ENCODE assay signal across 9 cellular contexts in the genomic region with DNA sequence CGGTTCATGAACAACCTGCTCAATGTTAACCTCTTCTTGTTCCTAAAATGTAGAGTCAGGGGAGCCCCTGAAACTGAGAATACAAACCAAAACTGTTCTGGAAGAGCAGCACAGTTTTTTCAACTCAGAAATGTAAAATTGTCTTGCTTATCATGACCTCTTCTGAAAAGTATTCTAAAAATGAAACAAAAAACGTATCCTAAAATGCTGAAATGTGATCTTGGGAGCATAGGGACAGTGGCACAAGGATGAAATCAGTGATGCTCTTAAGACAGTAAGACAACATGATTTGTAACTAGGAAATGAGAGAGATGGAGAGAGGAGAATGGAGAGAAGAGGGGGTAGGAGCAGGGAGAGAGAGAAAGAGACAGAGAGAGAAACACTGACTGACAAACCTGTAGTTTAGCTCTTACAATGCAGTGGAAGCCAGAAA. TPM values are rescaled to one million over a fixed set of nuclear protein-coding genes. Genes with fewer than 3 reads are reported as not detected.
DNase-seq lines count a peak whose midpoint lies in the region; ATAC-seq and TF ChIP-seq lines count a peak whose summit lies in the region.
"Had no signal": no experiment of that assay in that cellular context is flagged by ENCODE, and none has a peak within 500 bp of the region (broad histone marks: within the 10 kb centered on the region; RNA-seq: fewer than 3 reads in every experiment).

No MANE protein-coding gene starts in this region.

- CTCF ChIA-PET in CD8-positive, alpha-beta memory T cell (lab: Charles Lee), result no interaction called here

- no peaks in the 10 kb centered on the region for H3K4me1 ChIP-seq in CD8-positive, alpha-beta memory T cell (ENCODE audit: insufficient read depth, low read length)
- H3K4me1 ChIP-seq in OCI-LY3 (ENCODE audit: low read length) (peaks cover 31% of the 10 kb centered on the region), right lobe of liver (peaks cover 0 to 83% (median 20%) of the 10 kb centered on the region in 4 donors), mucosa of descending colon (ENCODE audit: low read depth) (peaks cover 14% of the 10 kb centered on the region)

- peaks cover 10% of the 10 kb centered on the region for H3K79me2 ChIP-seq in OCI-LY3 (ENCODE audit: low read length)

- H3K27me3 ChIP-seq in CD8-positive, alpha-beta memory T cell (ENCODE audit: insufficient read depth, low read length, poor library complexity, severe bottlenecking), result no peaks in the 10 kb centered on the region
- H3K27me3 ChIP-seq in OCI-LY3 (ENCODE audit: low read depth, low read length) (no peaks in the 10 kb centered on the region), right lobe of liver (no peaks in the 10 kb centered on the region)

- H3K27me3 Mint-ChIP-seq in CD8-positive, alpha-beta memory T cell, result no peaks in the 10 kb centered on the region
- H3K27me3 Mint-ChIP-seq: activated naive CD8-positive, alpha-beta T cell treated with anti-CD3 and anti-CD28 coated beads, Interleukin-2, amount 10 ng/mL, durations not matched to agents 7 days and 5 days had no signal

- H3K4me3 Mint-ChIP-seq in CD8-positive, alpha-beta memory T cell, result peak overlapping the region in 3 of 7 donors; percentile 1 to 17 (median 3)
- H3K4me3 Mint-ChIP-seq: activated naive CD8-positive, alpha-beta T cell treated with anti-CD3 and anti-CD28 coated beads, Interleukin-2, amount 10 ng/mL, durations not matched to agents 7 days and 5 days had no signal

- H3K4me3 ChIP-seq in CD8-positive, alpha-beta memory T cell (ENCODE audit: low read length), result no peak overlapping the region
- H3K4me3 ChIP-seq in OCI-LY3 (ENCODE audit: low read length) (peak overlapping the region; percentile 26; the same call in 1 of the 2 replicates), right lobe of liver (peak overlapping the region in 2 of 3 donors; percentile 27 to 31), mucosa of descending colon (no peak overlapping the region)

- H3K4me1 Mint-ChIP-seq in CD8-positive, alpha-beta memory T cell, result peaks cover 45 to 78% (median 73%) of the 10 kb centered on the region in 3 donors

- no peaks in the 10 kb centered on the region for H3K9me3 ChIP-seq in CD8-positive, alpha-beta memory T cell (ENCODE audit: low read length)
- H3K9me3 ChIP-seq in OCI-LY3 (ENCODE audit: insufficient read depth, low read length) (no peaks in the 10 kb centered on the region), right lobe of liver (no peaks in the 10 kb centered on the region), mucosa of descending colon (no peaks in the 10 kb centered on the region)

- no peak for DNase-seq in CD8-positive, alpha-beta memory T cell
- DNase-seq in right lobe of liver (no peak), CD1c-positive myeloid dendritic cell (ENCODE audit: extremely low spot score) (no peak), NCI-H1092 (lab: John Stamatoyannopoulos, UW) (no peak), GM20000 (ENCODE audit: low spot score) (no peak), mucosa of descending colon (no peak)
- DNase-seq: activated naive CD8-positive, alpha-beta T cell treated with anti-CD3 and anti-CD28 coated beads, Interleukin-2, amount 10 ng/mL, durations not matched to agents 7 days and 5 days had no signal

- POLR2A ChIA-PET in CD8-positive, alpha-beta memory T cell (lab: Charles Lee), result no interaction called here

- no peak overlapping the region for H3K9ac ChIP-seq in OCI-LY3 (ENCODE audit: low read length)

- H3K27ac ChIP-seq in CD8-positive, alpha-beta memory T cell (ENCODE audit: low read depth, low read length), result no peak overlapping the region
- H3K27ac ChIP-seq in OCI-LY3 (ENCODE audit: low read length), result no peak overlapping the region
- H3K27ac ChIP-seq in right lobe of liver, result peak overlapping the region; percentile 26 to 72 (median 66)

- intact Hi-C loops in right lobe of liver (cut with DNase I), result no loop called here
- intact Hi-C loops in mucosa of descending colon (cut with DNase I, micrococcal nuclease), result no loop called here

- WGBS in right lobe of liver (ENCODE audit: insufficient coverage, low coverage, low lambda C conversion rate, missing lambda C conversion rate), result 11% methylated on average over 2 of the region's 2 CpGs

- H4K20me1 ChIP-seq in OCI-LY3 (ENCODE audit: insufficient read depth, low read length), result no peaks in the 10 kb centered on the region

- ATAC-seq in GM21381 (IDR thresholded peaks at IDR 0.05; ENCODE audit: unreplicated experiment) (peak; percentile 37), right lobe of liver (peak in 1 of 4 donors; percentile 2), mucosa of descending colon (no peak)

- TF ChIP-seq CTCF in OCI-LY3 (IDR thresholded peaks at IDR 0.05; ENCODE audit: low read depth, low read length), result no peak
- no peak for TF ChIP-seq CTCF in right lobe of liver (IDR thresholded peaks at IDR 0.05)
- TF ChIP-seq CTCF in GM20000 (IDR thresholded peaks at IDR 0.05; ENCODE audit: extremely low read depth, missing control alignments), result no peak
- no peak for TF ChIP-seq CTCF in mucosa of descending colon (IDR thresholded peaks at IDR 0.05)

- H3K4me2 ChIP-seq in OCI-LY3 (ENCODE audit: low read length), result peak overlapping the region; percentile 44

- H3K27ac Mint-ChIP-seq in CD8-positive, alpha-beta memory T cell, result peak overlapping the region in 5 of 8 donors; percentile 8 to 86 (median 83)
- H3K27ac Mint-ChIP-seq: activated naive CD8-positive, alpha-beta T cell treated with anti-CD3 and anti-CD28 coated beads, Interleukin-2, amount 10 ng/mL, durations not matched to agents 7 days and 5 days had no signal

- TF ChIP-seq POLR2A in right lobe of liver (IDR thresholded peaks at IDR 0.05), result no peak

- no peak overlapping the region for H2AFZ ChIP-seq in OCI-LY3 (ENCODE audit: low read depth, low read length)

- no peaks in the 10 kb centered on the region for H3K9me3 Mint-ChIP-seq in CD8-positive, alpha-beta memory T cell
- H3K9me3 Mint-ChIP-seq: activated naive CD8-positive, alpha-beta T cell treated with anti-CD3 and anti-CD28 coated beads, Interleukin-2, amount 10 ng/mL, durations not matched to agents 7 days and 5 days had no signal

- H3K36me3 Mint-ChIP-seq in CD8-positive, alpha-beta memory T cell, result peaks cover 4 to 54% (median 25%) of the 10 kb centered on the region in 3 donors

- H3K36me3 ChIP-seq in CD8-positive, alpha-beta memory T cell (ENCODE audit: insufficient read depth, low read length), result no peaks in the 10 kb centered on the region
- H3K36me3 ChIP-seq in OCI-LY3 (replicated peaks; ENCODE audit: low read depth, low read length) (peaks cover 14% of the 10 kb centered on the region), right lobe of liver (no peaks in the 10 kb centered on the region), mucosa of descending colon (ENCODE audit: low read depth) (no peaks in the 10 kb centered on the region)

RNA-seq across cellular contexts. Expression of a gene that starts 27.5 kb away (rescaled TPM):
- total RNA-seq in CD8-positive, alpha-beta memory T cell, result 10 to 100 TPM; 54.7 to 62.5 TPM
- 38.3 TPM for polyA plus RNA-seq in CD8-positive, alpha-beta memory T cell
- total RNA-seq in right lobe of liver (10 to 100 TPM; 11.4 to 71.8 (median 23.0) TPM), mucosa of descending colon (10 to 100 TPM; 28.9 to 54.0 (median 49.6) TPM)

Comparison
In these comparisons a context has a peak if more than half of its experiments do, and no peak if none do; other contexts are left out.
1. H3K27ac ChIP-seq: peak in right lobe of liver (3 of 3); none in CD8-positive, alpha-beta memory T cell (single experiment) and OCI-LY3 (single experiment).
2. H3K4me3 ChIP-seq: peak in OCI-LY3 (single experiment) and right lobe of liver (2 of 3); none in CD8-positive, alpha-beta memory T cell (single experiment) and mucosa of descending colon (single experiment).